In the genomic region with DNA sequence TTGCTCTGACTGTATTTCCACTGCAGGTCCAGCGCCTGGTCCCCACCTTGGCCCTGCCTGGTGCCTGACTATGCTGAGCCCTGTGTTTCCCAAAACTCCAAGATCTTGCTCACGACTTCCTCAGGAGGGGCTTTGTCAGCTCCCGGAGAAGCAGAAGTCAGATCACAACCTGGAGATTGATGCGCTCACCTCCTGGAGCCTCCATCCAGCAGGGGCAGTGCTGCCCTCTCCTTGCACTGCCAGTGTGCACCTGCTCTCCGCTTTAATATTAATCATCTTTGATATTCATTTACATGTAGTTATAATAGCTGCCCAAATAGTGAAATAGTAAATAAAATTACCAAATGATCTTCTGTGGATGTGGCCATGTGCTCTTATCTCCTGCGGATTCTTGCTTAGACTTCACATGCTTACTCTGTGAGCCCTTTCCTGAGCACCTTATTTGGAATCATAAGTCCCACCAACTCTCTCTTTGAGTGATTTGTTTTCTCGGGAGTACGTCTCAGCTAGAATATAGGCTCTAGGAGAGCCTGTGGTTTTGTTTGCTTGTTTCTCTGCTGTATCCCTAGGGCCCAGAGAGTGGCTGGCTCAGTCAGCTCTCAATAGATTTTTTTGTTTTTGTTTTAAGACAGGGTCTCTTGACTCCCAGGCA, we compare ENCODE assay signal across 1 cellular context.
TF ChIP-seq lines count a peak whose summit lies in the region.

No MANE protein-coding gene starts in this region.

TF ChIP-seq in A549, 52 proteins besides CTCF, POLR2A, EP300 and RAD21:
- TF ChIP-seq CHD2 (IDR thresholded peaks at IDR 0.05; ENCODE audit: low read length, partially characterized antibody) (no peak), RCOR1 (IDR thresholded peaks at IDR 0.05; ENCODE audit: low read depth, low read length) (no peak), FOSB (CRISPR knock-in tag; IDR thresholded peaks at IDR 0.05) (no peak), PHF8 (IDR thresholded peaks at IDR 0.05; ENCODE audit: borderline replicate concordance, low read depth) (no peak), NFE2L2 (conservative IDR thresholded peaks at IDR 0.05; ENCODE audit: low read length) (no peak), ZC3H11A (IDR thresholded peaks at IDR 0.05) (no peak), CEBPB (IDR thresholded peaks at IDR 0.05) (no peak), BHLHE40 (IDR thresholded peaks at IDR 0.05; ENCODE audit: low read depth, low read length) (no peak)
- TF ChIP-seq, protein P1, sequence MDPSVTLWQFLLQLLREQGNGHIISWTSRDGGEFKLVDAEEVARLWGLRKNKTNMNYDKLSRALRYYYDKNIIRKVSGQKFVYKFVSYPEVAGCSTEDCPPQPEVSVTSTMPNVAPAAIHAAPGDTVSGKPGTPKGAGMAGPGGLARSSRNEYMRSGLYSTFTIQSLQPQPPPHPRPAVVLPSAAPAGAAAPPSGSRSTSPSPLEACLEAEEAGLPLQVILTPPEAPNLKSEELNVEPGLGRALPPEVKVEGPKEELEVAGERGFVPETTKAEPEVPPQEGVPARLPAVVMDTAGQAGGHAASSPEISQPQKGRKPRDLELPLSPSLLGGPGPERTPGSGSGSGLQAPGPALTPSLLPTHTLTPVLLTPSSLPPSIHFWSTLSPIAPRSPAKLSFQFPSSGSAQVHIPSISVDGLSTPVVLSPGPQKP (IDR thresholded peaks at IDR 0.05; ENCODE audit: low read depth, low read length) = no peak
- TF ChIP-seq, protein P2, sequence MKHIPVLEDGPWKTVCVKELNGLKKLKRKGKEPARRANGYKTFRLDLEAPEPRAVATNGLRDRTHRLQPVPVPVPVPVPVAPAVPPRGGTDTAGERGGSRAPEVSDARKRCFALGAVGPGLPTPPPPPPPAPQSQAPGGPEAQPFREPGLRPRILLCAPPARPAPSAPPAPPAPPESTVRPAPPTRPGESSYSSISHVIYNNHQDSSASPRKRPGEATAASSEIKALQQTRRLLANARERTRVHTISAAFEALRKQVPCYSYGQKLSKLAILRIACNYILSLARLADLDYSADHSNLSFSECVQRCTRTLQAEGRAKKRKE (CRISPR knock-in tag; IDR thresholded peaks at IDR 0.05; ENCODE audit: low read depth) = no peak
- TF ChIP-seq, protein P3, sequence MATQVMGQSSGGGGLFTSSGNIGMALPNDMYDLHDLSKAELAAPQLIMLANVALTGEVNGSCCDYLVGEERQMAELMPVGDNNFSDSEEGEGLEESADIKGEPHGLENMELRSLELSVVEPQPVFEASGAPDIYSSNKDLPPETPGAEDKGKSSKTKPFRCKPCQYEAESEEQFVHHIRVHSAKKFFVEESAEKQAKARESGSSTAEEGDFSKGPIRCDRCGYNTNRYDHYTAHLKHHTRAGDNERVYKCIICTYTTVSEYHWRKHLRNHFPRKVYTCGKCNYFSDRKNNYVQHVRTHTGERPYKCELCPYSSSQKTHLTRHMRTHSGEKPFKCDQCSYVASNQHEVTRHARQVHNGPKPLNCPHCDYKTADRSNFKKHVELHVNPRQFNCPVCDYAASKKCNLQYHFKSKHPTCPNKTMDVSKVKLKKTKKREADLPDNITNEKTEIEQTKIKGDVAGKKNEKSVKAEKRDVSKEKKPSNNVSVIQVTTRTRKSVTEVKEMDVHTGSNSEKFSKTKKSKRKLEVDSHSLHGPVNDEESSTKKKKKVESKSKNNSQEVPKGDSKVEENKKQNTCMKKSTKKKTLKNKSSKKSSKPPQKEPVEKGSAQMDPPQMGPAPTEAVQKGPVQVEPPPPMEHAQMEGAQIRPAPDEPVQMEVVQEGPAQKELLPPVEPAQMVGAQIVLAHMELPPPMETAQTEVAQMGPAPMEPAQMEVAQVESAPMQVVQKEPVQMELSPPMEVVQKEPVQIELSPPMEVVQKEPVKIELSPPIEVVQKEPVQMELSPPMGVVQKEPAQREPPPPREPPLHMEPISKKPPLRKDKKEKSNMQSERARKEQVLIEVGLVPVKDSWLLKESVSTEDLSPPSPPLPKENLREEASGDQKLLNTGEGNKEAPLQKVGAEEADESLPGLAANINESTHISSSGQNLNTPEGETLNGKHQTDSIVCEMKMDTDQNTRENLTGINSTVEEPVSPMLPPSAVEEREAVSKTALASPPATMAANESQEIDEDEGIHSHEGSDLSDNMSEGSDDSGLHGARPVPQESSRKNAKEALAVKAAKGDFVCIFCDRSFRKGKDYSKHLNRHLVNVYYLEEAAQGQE (IDR thresholded peaks at IDR 0.05) = no peak
- TF ChIP-seq, protein P4, sequence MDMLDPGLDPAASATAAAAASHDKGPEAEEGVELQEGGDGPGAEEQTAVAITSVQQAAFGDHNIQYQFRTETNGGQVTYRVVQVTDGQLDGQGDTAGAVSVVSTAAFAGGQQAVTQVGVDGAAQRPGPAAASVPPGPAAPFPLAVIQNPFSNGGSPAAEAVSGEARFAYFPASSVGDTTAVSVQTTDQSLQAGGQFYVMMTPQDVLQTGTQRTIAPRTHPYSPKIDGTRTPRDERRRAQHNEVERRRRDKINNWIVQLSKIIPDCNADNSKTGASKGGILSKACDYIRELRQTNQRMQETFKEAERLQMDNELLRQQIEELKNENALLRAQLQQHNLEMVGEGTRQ (IDR thresholded peaks at IDR 0.05) = no peak
